ENCODE assay signal across 12 cellular contexts in the genomic region with DNA sequence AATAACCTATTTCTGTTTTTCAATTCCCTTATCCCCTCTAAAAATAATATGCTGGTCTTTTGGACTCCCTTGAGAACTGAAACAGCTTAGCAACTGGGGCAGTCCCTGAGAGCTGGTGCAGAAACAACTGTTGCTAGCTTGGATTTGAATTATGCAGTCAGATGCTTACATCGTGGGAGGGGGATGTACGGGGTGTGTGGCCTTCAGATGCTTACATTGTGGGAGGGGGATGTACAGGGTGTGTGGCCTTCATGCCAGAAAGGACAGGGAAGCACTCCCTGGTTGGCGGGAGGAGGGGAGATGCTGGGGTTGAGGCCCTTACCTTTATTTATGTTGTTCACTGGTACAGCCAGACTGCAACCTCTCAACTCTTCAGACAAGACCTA. TPM values are rescaled to one million over a fixed set of nuclear protein-coding genes. Genes with fewer than 3 reads are reported as not detected.
A peak's percentile ranks its signal among the peaks of the same experiment; 100 is the strongest.
DNase-seq lines count a peak whose midpoint lies in the region; ATAC-seq and TF ChIP-seq lines count a peak whose summit lies in the region.
"Had no signal": no experiment of that assay in that cellular context is flagged by ENCODE, and none has a peak within 500 bp of the region (broad histone marks: within the 10 kb centered on the region; RNA-seq: fewer than 3 reads in every experiment).

No MANE protein-coding gene starts in this region.

- H3K23ac ChIP-seq in neuronal stem cell (ENCODE audit: low read depth, low read length, poor library complexity), result no peak overlapping the region

- WGBS in neuronal stem cell (ENCODE audit: extremely low coverage in 2 of 2, insufficient read length in 2 of 2, insufficient replicate concordance in 1 of 2), 2 donors, result no CpG with 5 or more reads among the region's 3 CpGs

- peak overlapping the region; percentile 19 to 88 (median 37) for H3K27ac Mint-ChIP-seq in IgD-negative memory B cell

- H3K79me1 ChIP-seq in neuronal stem cell (ENCODE audit: low read depth, low read length), result no peaks in the 10 kb centered on the region

- H3K36me3 Mint-ChIP-seq in IgD-negative memory B cell, result no peaks in the 10 kb centered on the region

- H3K27me3 ChIP-seq in neuronal stem cell (ENCODE audit: control insufficient read depth in 3 of 3, insufficient read depth in 3 of 3, low read depth in 1 of 3, low read length in 3 of 3), result no peaks in the 10 kb centered on the region

- DNase-seq in neuronal stem cell (ENCODE audit: low spot score) (no peak), HK-2 (ENCODE audit: unreplicated experiment) (no peak), omental fat pad (ENCODE audit: low spot score) (no peak), GDM1 (lab: John Stamatoyannopoulos, UW) (no peak), NCI-H2196 treated with DMSO at 0.1 percent for 48 hours (lab: John Stamatoyannopoulos, UW; ENCODE audit: unreplicated experiment) (no peak)
- DNase-seq: lower lobe of right lung; RPMI8226; stimulated activated CD4-positive, alpha-beta T cell treated with anti-CD3 and anti-CD28 coated beads, Interleukin-1b, Interleukin-23, amount 100 ng/mL, for 48 hours had no signal

- H3K9ac ChIP-seq in neuronal stem cell (ENCODE audit: low read depth, low read length, poor library complexity), result no peak overlapping the region

- H3K4ac ChIP-seq in neuronal stem cell (ENCODE audit: low read length), result no peak overlapping the region

- TF ChIP-seq CTCF in omental fat pad (IDR thresholded peaks at IDR 0.05), result no peak

- H3K18ac ChIP-seq in neuronal stem cell (ENCODE audit: low read length), result no peak overlapping the region

- peak overlapping the region; percentile 56 for H2AK5ac ChIP-seq in neuronal stem cell (ENCODE audit: low read depth, low read length)

- no peak overlapping the region for H3K4me2 ChIP-seq in neuronal stem cell (ENCODE audit: insufficient read depth, low read length, poor library complexity, severe bottlenecking)

- peaks cover 50 to 68% (median 65%) of the 10 kb centered on the region in 3 donors for H3K4me1 Mint-ChIP-seq in IgD-negative memory B cell

- H4K8ac ChIP-seq in neuronal stem cell (ENCODE audit: low read depth, low read length), result no peak overlapping the region

- no peak overlapping the region for H4K91ac ChIP-seq in neuronal stem cell (ENCODE audit: low read depth, low read length, poor library complexity)

- H3K4me1 ChIP-seq in neuronal stem cell (ENCODE audit: control insufficient read depth in 2 of 2, insufficient read depth in 1 of 2, low read depth in 1 of 2, low read length in 2 of 2), result peaks cover 6 to 8% of the 10 kb centered on the region in 2 donors

- H2BK5ac ChIP-seq in neuronal stem cell (ENCODE audit: low read length), result no peak overlapping the region

- no peak overlapping the region for H3K4me3 ChIP-seq in neuronal stem cell (ENCODE audit: low read length in 2 of 2)
- H3K4me3 ChIP-seq: lower lobe of right lung had no signal

- no peak overlapping the region for H3K27ac ChIP-seq in neuronal stem cell (replicated peaks; ENCODE audit: low read length)
- H3K27ac ChIP-seq: epithelial cell of prostate, lower lobe of right lung had no signal

- H3K14ac ChIP-seq in neuronal stem cell (ENCODE audit: low read length), result no peak overlapping the region

- no peak overlapping the region for H2AFZ ChIP-seq in neuronal stem cell (ENCODE audit: low read length)

- no peaks in the 10 kb centered on the region for H3K9me3 Mint-ChIP-seq in IgD-negative memory B cell

- peak overlapping the region; percentile 20 to 87 (median 78) for H3K4me3 Mint-ChIP-seq in IgD-negative memory B cell

- no peaks in the 10 kb centered on the region for H3K36me3 ChIP-seq in neuronal stem cell (replicated peaks in 1 of 2; ENCODE audit: control insufficient read depth in 2 of 2, insufficient read depth in 2 of 2, low read length in 2 of 2)
- H3K36me3 ChIP-seq: lower lobe of right lung had no signal

- H3K9me3 ChIP-seq in neuronal stem cell (replicated peaks in 1 of 2; ENCODE audit: control insufficient read depth in 2 of 2, insufficient read depth in 1 of 2, low read depth in 1 of 2, low read length in 2 of 2), result no peaks in the 10 kb centered on the region
- H3K9me3 ChIP-seq: lower lobe of right lung had no signal

- no peak overlapping the region for H2BK12ac ChIP-seq in neuronal stem cell (ENCODE audit: low read length)

- ATAC-seq in GM18511 (IDR thresholded peaks at IDR 0.05; ENCODE audit: unreplicated experiment) (peak; percentile 60), GM21515 (IDR thresholded peaks at IDR 0.05; ENCODE audit: unreplicated experiment) (peak; percentile 39), omental fat pad (ENCODE audit: low FRiP score) (no peak)
- ATAC-seq: lower lobe of right lung had no signal

- no peak overlapping the region for H2BK120ac ChIP-seq in neuronal stem cell (ENCODE audit: low read depth, low read length)

- no peak overlapping the region for H2BK15ac ChIP-seq in neuronal stem cell (ENCODE audit: low read length)

- H3K27me3 Mint-ChIP-seq in IgD-negative memory B cell, result no peaks in the 10 kb centered on the region

RNA-seq across cellular contexts. Expression of a gene that starts 25.6 kb away (rescaled TPM):
- polyA plus RNA-seq in IgD-negative memory B cell, result 7.6 TPM
- 2.3 TPM for polyA plus RNA-seq in neuronal stem cell (2013, experiment 1 of 2)
- polyA plus RNA-seq in neuronal stem cell (2013, experiment 2 of 2), result 2.6 TPM
- total RNA-seq in omental fat pad, result 10 to 100 TPM in 3 of 4 donors, 1 to 10 TPM in 1; 9.7 to 43.7 (median 16.5) TPM
